ENCODE assay signal across 9 cellular contexts in the genomic region with DNA sequence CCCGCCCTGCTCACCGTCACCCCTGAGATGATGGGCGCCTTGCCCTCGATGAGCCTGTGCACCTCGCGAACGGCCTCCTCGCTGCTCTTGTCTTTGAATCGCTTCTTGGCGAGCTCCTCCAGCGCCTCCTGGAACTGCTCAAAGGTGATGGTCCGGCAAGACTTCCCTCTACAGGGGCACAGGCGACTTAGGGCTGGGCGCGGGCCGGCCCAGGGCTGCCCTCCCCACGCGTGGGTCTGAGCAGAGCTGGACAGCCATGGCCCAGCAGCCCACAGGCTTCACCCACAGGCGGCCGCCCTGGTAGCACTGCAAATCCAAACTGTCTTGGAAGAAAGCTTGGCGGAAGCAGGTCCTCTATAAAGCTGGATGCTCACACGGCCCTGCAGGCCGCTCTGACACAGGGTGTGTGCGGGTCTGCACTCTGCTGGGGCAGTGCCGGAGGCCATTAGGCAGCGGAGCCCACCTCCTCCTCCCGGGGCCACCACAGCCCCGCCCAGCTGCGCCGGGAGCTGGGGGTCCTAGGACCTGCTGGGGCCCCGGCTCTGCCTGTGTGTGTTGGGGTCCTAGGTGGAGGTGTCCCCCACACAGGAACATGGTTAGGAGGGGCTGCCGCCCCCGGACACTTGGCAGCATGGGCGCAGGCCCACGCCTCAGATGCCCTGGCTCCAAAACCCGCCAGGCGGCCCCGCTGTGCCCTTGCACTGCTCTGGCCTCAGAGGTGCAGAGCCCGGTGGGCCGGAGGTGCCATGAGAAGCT.
"Had no signal": no experiment of that assay in that cellular context is flagged by ENCODE, and none has a peak within 500 bp of the region (broad histone marks: within the 10 kb centered on the region; RNA-seq: fewer than 3 reads in every experiment).

No MANE protein-coding gene starts in this region.

- H3K36me3 ChIP-seq: cardiac muscle cell had no signal

- H2AFZ ChIP-seq: parathyroid adenoma had no signal

- H3K79me2 ChIP-seq: parathyroid adenoma had no signal

- H3K27ac ChIP-seq: cardiac muscle cell, coronary artery, parathyroid adenoma, VCaP had no signal

- ATAC-seq: stimulated activated naive CD8-positive, alpha-beta T cell treated with anti-CD3 and anti-CD28 coated beads, Interleukin-15, Interleukin-2, amounts not matched to agents 100 U/mL and 50 U/mL, for 24 hours had no signal

- DNase-seq: activated CD4-positive, alpha-beta T cell treated with anti-CD3 and anti-CD28 coated beads, Interleukin-2, amount 50 U/mL, for 4 hours; stimulated activated CD4-positive, alpha-beta T cell treated with anti-CD3 and anti-CD28 coated beads, Interleukin-2, amount 100 ng/mL, for 24 hours; stimulated activated naive CD8-positive, alpha-beta T cell treated with anti-CD3 and anti-CD28 coated beads, Interleukin-15, Interleukin-2, amounts not matched to agents 100 U/mL and 50 U/mL, for 24 hours; T-helper 2 cell had no signal

- H3K27me3 ChIP-seq: cardiac muscle cell had no signal

- H3K4me1 ChIP-seq: parathyroid adenoma had no signal

- H3K4me3 ChIP-seq: cardiac muscle cell, coronary artery, lung had no signal
